In genomic region chr7:22715969-22716368, GRCh38 we compare ENCODE assay signal across 29 cellular contexts. TPM values are rescaled to one million over a fixed set of nuclear protein-coding genes. Genes with fewer than 3 reads are reported as not detected.
"Had no signal": no experiment of that assay in that cellular context is flagged by ENCODE, and none has a peak within 500 bp of the region (broad histone marks: within the 10 kb centered on the region; RNA-seq: fewer than 3 reads in every experiment).

No MANE protein-coding gene starts in this region.

- H3K27me3 ChIP-seq: brain microvascular endothelial cell had no signal

- DNase-seq: activated CD4-positive, alpha-beta memory T cell treated with anti-CD3 and anti-CD28 coated beads, Interleukin-2, amount 10 ng/mL, durations not matched to agents 7 days and 5 days; activated CD4-positive, alpha-beta T cell treated with anti-CD3 and anti-CD28 coated beads for 1 hour; activated CD4-positive, alpha-beta T cell treated with anti-CD3 and anti-CD28 coated beads for 48 hours; activated CD4-positive, CD25-positive, alpha-beta regulatory T cell; activated effector memory CD4-positive, alpha-beta T cell treated with anti-CD3 and anti-CD28 coated beads, Interleukin-2, amount 50 U/mL, for 16 hours; activated naive CD4-positive, alpha-beta T cell treated with Interleukin-2 at 50 U/mL for 16 hours; activated T-cell treated with anti-CD3 and anti-CD28 coated beads, Interleukin-2, amount 50 U/mL, for 1 hour; activated T-cell treated with anti-CD3 and anti-CD28 coated beads, Interleukin-2, amount 50 U/mL, for 72 hours; anterior cingulate cortex; brain microvascular endothelial cell; central memory CD4-positive, alpha-beta T cell; NCI-H1105; NCI-H1417 treated with DMSO at 0.1 percent for 48 hours; NCI-H187 treated with DMSO at 0.1 percent for 48 hours; NCI-H2081; NCI-H345; NCI-H524 treated with DMSO at 0.1 percent for 48 hours; SIG-M5; SW 1271; T1000; WERI-Rb-1 had no signal

- ATAC-seq: activated T-helper 17 cell treated with anti-CD3 and anti-CD28 coated beads, Interleukin-2, amount 50 U/mL, for 72 hours; Right ventricle myocardium inferior; SK-N-SH treated with all-trans-retinoic acid at 6 μM for 48 hours had no signal

- H3K9ac ChIP-seq: KMS-11 had no signal

- H2AFZ ChIP-seq: PC-9 had no signal

- H3K4me3 ChIP-seq: PC-9 had no signal

- H3K27ac ChIP-seq: brain microvascular endothelial cell, KMS-11, PC-9, RWPE1, WERI-Rb-1 had no signal

- H3K36me3 ChIP-seq: brain microvascular endothelial cell, WERI-Rb-1 had no signal

- H3K4me2 ChIP-seq: KMS-11, PC-9 had no signal

RNA-seq across cellular contexts. Expression of gene IL6, which starts 11.0 kb away (rescaled TPM):
- total RNA-seq: cerebellum; T-helper 2 cell treated with Interferon-gamma antibody and Interleukin-4, amounts not matched to agents 100 ng/mL and 5 ng/mL, for 36 hours had no signal
